In the genomic region with DNA sequence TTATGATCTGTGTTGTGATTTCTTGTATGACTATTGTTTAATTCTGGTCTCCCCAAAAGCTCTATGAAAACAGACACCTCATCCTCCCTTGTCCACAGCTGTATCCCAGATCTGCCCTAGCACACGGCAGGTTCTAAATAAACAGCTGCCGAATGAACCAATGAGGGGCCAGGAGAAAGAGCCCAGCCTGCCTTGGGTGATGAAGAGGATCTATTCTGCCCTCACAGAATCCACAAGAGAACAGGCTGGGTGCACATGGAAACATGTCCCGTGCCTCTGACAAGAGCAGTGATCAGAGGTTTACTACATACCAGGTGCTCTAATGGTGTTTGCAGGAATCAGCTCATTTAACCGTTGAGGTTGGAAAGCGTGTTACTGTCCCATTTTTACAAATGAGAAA, we compare ENCODE assay signal across 18 cellular contexts. TPM values are rescaled to one million over a fixed set of nuclear protein-coding genes. Genes with fewer than 3 reads are reported as not detected.
A peak's percentile ranks its signal among the peaks of the same experiment; 100 is the strongest.
DNase-seq lines count a peak whose midpoint lies in the region; ATAC-seq, FAIRE-seq and TF ChIP-seq lines count a peak whose summit lies in the region.
"Had no signal": no experiment of that assay in that cellular context is flagged by ENCODE, and none has a peak within 500 bp of the region (broad histone marks: within the 10 kb centered on the region; RNA-seq: fewer than 3 reads in every experiment).

No MANE protein-coding gene starts in this region.

- TF ChIP-seq CTCF in 22Rv1 (IDR thresholded peaks at IDR 0.05) (no peak), neural crest cell (conservative IDR thresholded peaks at IDR 0.05) (no peak)

- ATAC-seq in HG03565 (IDR thresholded peaks at IDR 0.05; ENCODE audit: unreplicated experiment): no peak
- ATAC-seq in HG03571 (IDR thresholded peaks at IDR 0.05; ENCODE audit: unreplicated experiment): no peak
- ATAC-seq: activated T-helper 17 cell treated with anti-CD3 and anti-CD28 coated beads, Interleukin-2, amount 50 U/mL, for 72 hours had no signal

- H3K27ac ChIP-seq in 22Rv1 (peak overlapping the region; percentile 96; the same call in 1 of the 2 replicates), cingulate gyrus (ENCODE audit: low read depth, low read length) (peak overlapping the region; percentile 77)

- peaks cover 10% of the 10 kb centered on the region for H3K27me3 Mint-ChIP-seq in neural crest cell (ENCODE audit: low read depth)
- H3K27me3 Mint-ChIP-seq: naive B cell had no signal

- no peaks in the 10 kb centered on the region for H3K9me3 Mint-ChIP-seq in neural crest cell
- H3K9me3 Mint-ChIP-seq: activated T-helper 17 cell treated with anti-CD3 and anti-CD28 coated beads, Interleukin-2, amount 50 U/mL, for 72 hours; naive B cell had no signal

- peak overlapping the region; percentile 68 for H3K4me3 Mint-ChIP-seq in neural crest cell

- DNase-seq in HTR-8/SVneo (ENCODE audit: insufficient read length, low spot score) (no peak), neural crest cell (ENCODE audit: low read depth, low spot score) (no peak), NCI-H2171 (lab: John Stamatoyannopoulos, UW) (no peak)
- DNase-seq in activated CD4-positive, alpha-beta T cell treated with anti-CD3 and anti-CD28 coated beads, Interleukin-2, amount 50 U/mL, for 1 hour: no peak
- DNase-seq: activated CD4-positive, alpha-beta T cell treated with anti-CD3 and anti-CD28 coated beads for 4 hours; AML-193; erythroblast; GDM1; naive B cell; NCI-H1417; NCI-H526; stimulated activated CD4-positive, alpha-beta T cell treated with anti-CD3 and anti-CD28 coated beads, Interleukin-12 subunit alpha, Interleukin-12 subunit beta, amount 100 ng/mL, for 4 hours had no signal

- peak; percentile 74 for FAIRE-seq in HTR-8/SVneo (lab: Jason Lieb, UNC)
- FAIRE-seq: bronchial epithelial cell had no signal

- no peaks in the 10 kb centered on the region for H3K36me3 Mint-ChIP-seq in neural crest cell (ENCODE audit: low read depth)
- H3K36me3 Mint-ChIP-seq: naive B cell had no signal

- H3K4me1 Mint-ChIP-seq in neural crest cell: peaks cover 52% of the 10 kb centered on the region

- H3K27ac Mint-ChIP-seq in neural crest cell (ENCODE audit: unreplicated experiment): no peak overlapping the region
- H3K27ac Mint-ChIP-seq: activated T-helper 17 cell treated with anti-CD3 and anti-CD28 coated beads, Interleukin-2, amount 50 U/mL, for 72 hours had no signal

RNA-seq across cellular contexts. Expression of a gene that starts 15.6 kb away (rescaled TPM):
- total RNA-seq in neural crest cell: not detected in 2 replicates
- total RNA-seq: activated T-helper 17 cell treated with anti-CD3 and anti-CD28 coated beads, Interleukin-2, amount 50 U/mL, for 72 hours had no signal
